15 cellular contexts compared by ENCODE assay signal in the genomic region with DNA sequence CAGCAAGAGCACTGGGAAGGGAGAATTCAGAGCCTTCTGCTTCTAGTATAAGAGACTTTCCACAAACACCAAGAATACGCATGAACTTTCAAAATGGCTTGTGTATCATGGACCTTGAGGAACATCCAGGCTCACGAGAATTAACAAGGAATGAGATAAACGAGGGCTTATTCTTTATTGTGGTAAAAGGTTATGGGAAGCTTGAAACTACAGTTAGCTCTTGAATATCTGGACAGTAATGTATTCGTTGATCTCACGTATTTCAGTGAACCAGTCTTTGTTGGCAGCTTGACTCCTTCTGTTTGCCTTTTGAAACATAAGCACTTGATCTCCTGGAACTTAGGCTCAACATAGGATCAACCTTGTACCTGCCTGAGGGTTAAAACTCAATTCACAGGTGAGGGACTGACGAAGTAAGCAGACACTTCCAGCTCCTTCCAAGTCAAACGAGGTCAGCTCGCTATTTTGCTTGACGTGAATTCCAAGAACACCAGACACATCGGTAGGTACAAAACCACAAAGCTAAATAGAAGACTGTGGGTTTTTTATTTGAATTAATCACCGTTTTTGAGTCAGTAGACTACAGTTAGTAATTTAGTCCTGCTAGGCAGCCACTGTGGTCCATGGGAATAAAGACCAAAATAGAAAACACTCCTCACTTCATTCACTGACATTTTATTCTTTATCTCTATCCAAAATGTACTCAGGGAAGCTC. TPM values are rescaled to one million over a fixed set of nuclear protein-coding genes. Genes with fewer than 3 reads are reported as not detected.
DNase-seq lines count a peak whose midpoint lies in the region; ATAC-seq and TF ChIP-seq lines count a peak whose summit lies in the region.
"Had no signal": no experiment of that assay in that cellular context is flagged by ENCODE, and none has a peak within 500 bp of the region (broad histone marks: within the 10 kb centered on the region; RNA-seq: fewer than 3 reads in every experiment).

No MANE protein-coding gene starts in this region.

- H3K27ac Mint-ChIP-seq in stimulated activated naive CD8-positive, alpha-beta T cell treated with anti-CD3 and anti-CD28 coated beads, Interleukin-15, amount 100 ng/mL, for 72 hours = no peak overlapping the region
- H3K27ac Mint-ChIP-seq: stimulated activated naive CD8-positive, alpha-beta T cell treated with anti-CD3 and anti-CD28 coated beads, Interleukin-15, Interleukin-2, amounts not matched to agents 100 ng/mL and 50 ng/mL, for 24 hours had no signal

- peak overlapping the region; percentile 61 for H3K9ac ChIP-seq in PC-3 (ENCODE audit: low read length)

- H3F3A ChIP-seq in PC-3 (ENCODE audit: low read length, unreplicated experiment) = no peaks in the 10 kb centered on the region

- peak; percentile 30 to 58 for ATAC-seq in activated T-cell treated with anti-CD3 and anti-CD28 coated beads, Interleukin-2, amount 50 U/mL, for 4 hours
- ATAC-seq in PC-3 (peak; percentile 80), esophagus mucosa (peak; percentile 48), HG02852 (IDR thresholded peaks at IDR 0.05; ENCODE audit: unreplicated experiment) (no peak), HG02840 (IDR thresholded peaks at IDR 0.05; ENCODE audit: low FRiP score, unreplicated experiment) (no peak)
- peak; percentile 48 for ATAC-seq in stimulated activated naive CD8-positive, alpha-beta T cell treated with anti-CD3 and anti-CD28 coated beads, Interleukin-15, amount 100 ng/mL, for 72 hours

- H3K9me2 ChIP-seq in PC-3 (replicated peaks; ENCODE audit: low read length) = no peaks in the 10 kb centered on the region

- POLR2A ChIA-PET in PC-3 (lab: Charles Lee; ENCODE audit: unreplicated experiment) = interaction anchor here (0.6 kb wide), 2 partner anchors 59 to 63 kb away, joined by 3 read pairs; a partner anchor contains a TSS

- H3K27ac ChIP-seq in PC-3 (ENCODE audit: low read length) = peak overlapping the region; percentile 94
- H3K27ac ChIP-seq: left ventricle myocardium inferior, prostate gland had no signal

- no peak overlapping the region for H2AFZ ChIP-seq in PC-3 (ENCODE audit: low read length)

- H3K9me3 Mint-ChIP-seq in activated T-cell treated with anti-CD3 and anti-CD28 coated beads, Interleukin-2, amount 50 U/mL, for 4 hours = no peaks in the 10 kb centered on the region
- no peaks in the 10 kb centered on the region for H3K9me3 Mint-ChIP-seq in stimulated activated naive CD8-positive, alpha-beta T cell treated with anti-CD3 and anti-CD28 coated beads, Interleukin-15, amount 100 ng/mL, for 72 hours
- H3K9me3 Mint-ChIP-seq: stimulated activated naive CD8-positive, alpha-beta T cell treated with anti-CD3 and anti-CD28 coated beads, Interleukin-15, Interleukin-2, amounts not matched to agents 100 ng/mL and 50 ng/mL, for 24 hours had no signal

- no peaks in the 10 kb centered on the region for H3K27me3 ChIP-seq in PC-3 (ENCODE audit: low read length)

- CTCF ChIA-PET in PC-3 (lab: Charles Lee) = no interaction called here

- no peaks in the 10 kb centered on the region for H3K36me3 Mint-ChIP-seq in activated T-cell treated with anti-CD3 and anti-CD28 coated beads, Interleukin-2, amount 50 U/mL, for 4 hours (ENCODE audit: insufficient read depth)

- H3K79me2 ChIP-seq in PC-3 (ENCODE audit: low read length) = no peaks in the 10 kb centered on the region

- no peaks in the 10 kb centered on the region for H3K36me3 ChIP-seq in PC-3 (ENCODE audit: low read depth, low read length)
- H3K36me3 ChIP-seq: prostate gland had no signal

- H3K9me3 ChIP-seq in PC-3 (ENCODE audit: low read length) = no peaks in the 10 kb centered on the region
- H3K9me3 ChIP-seq: left ventricle myocardium inferior, prostate gland had no signal

- peak overlapping the region; percentile 58 for H3K4me2 ChIP-seq in PC-3 (ENCODE audit: low read length)

- H4K20me1 ChIP-seq in PC-3 (ENCODE audit: low read length) = no peaks in the 10 kb centered on the region

- H3K4me1 Mint-ChIP-seq in activated T-cell treated with anti-CD3 and anti-CD28 coated beads, Interleukin-2, amount 50 U/mL, for 4 hours (ENCODE audit: low read depth) = no peaks in the 10 kb centered on the region
- peaks cover 15% of the 10 kb centered on the region for H3K4me1 Mint-ChIP-seq in stimulated activated naive CD8-positive, alpha-beta T cell treated with anti-CD3 and anti-CD28 coated beads, Interleukin-15, amount 100 ng/mL, for 72 hours

- no TSS peak for BruUV-seq in PC-3 (replicated peaks; lab: Mats Ljungman, UMichigan)

- no peak for TF ChIP-seq CTCF in PC-3 (conservative IDR thresholded peaks at IDR 0.05; ENCODE audit: low read depth, low read length)

- H3K4me3 ChIP-seq in PC-3 (ENCODE audit: low read length) = peak overlapping the region; percentile 1; the same call in 1 of the 2 replicates
- H3K4me3 ChIP-seq: left ventricle myocardium inferior, prostate gland had no signal

- peaks cover 11% of the 10 kb centered on the region for H3K27me3 Mint-ChIP-seq in activated T-cell treated with anti-CD3 and anti-CD28 coated beads, Interleukin-2, amount 50 U/mL, for 4 hours (ENCODE audit: low read depth)
- peaks cover 28% of the 10 kb centered on the region for H3K27me3 Mint-ChIP-seq in stimulated activated naive CD8-positive, alpha-beta T cell treated with anti-CD3 and anti-CD28 coated beads, Interleukin-15, amount 100 ng/mL, for 72 hours

- intact Hi-C loops in PC-3 (cut with micrococcal nuclease) = loop anchor here (2.0 kb wide), 1 partner anchor 41 kb away; no protein-coding TSS in a partner anchor

- no peak for DNase-seq in activated T-cell treated with anti-CD3 and anti-CD28 coated beads, Interleukin-2, amount 50 U/mL, for 4 hours
- DNase-seq in activated T-cell treated with anti-CD3 and anti-CD28 coated beads for 4 hours (no peak), PC-3 (peak; percentile 97), NCI-H2107 (lab: John Stamatoyannopoulos, UW) (no peak)
- no peak for DNase-seq in stimulated activated naive CD8-positive, alpha-beta T cell treated with anti-CD3 and anti-CD28 coated beads, Interleukin-15, amount 100 ng/mL, for 72 hours
- DNase-seq: ACHN, hypothalamus, left ventricle myocardium inferior, NCI-H1436, NCI-H226 had no signal

- peaks cover 48% of the 10 kb centered on the region for H3K4me1 ChIP-seq in PC-3 (ENCODE audit: insufficient read depth, low read length)
- H3K4me1 ChIP-seq: left ventricle myocardium inferior, prostate gland had no signal

- H3K4me3 Mint-ChIP-seq in activated T-cell treated with anti-CD3 and anti-CD28 coated beads, Interleukin-2, amount 50 U/mL, for 4 hours = no peak overlapping the region
- no peak overlapping the region for H3K4me3 Mint-ChIP-seq in stimulated activated naive CD8-positive, alpha-beta T cell treated with anti-CD3 and anti-CD28 coated beads, Interleukin-15, amount 100 ng/mL, for 72 hours
- H3K4me3 Mint-ChIP-seq: stimulated activated naive CD8-positive, alpha-beta T cell treated with anti-CD3 and anti-CD28 coated beads, Interleukin-15, Interleukin-2, amounts not matched to agents 100 ng/mL and 50 ng/mL, for 24 hours had no signal

RNA-seq across cellular contexts. Expression of a gene that starts 30.8 kb away (rescaled TPM):
- total RNA-seq in activated T-cell treated with anti-CD3 and anti-CD28 coated beads, Interleukin-2, amount 50 U/mL, for 4 hours = not detected
- total RNA-seq in PC-3 (2014; rRNA removed) (not detected in 2 replicates), esophagus mucosa (1.8 TPM)

RNA-seq across cellular contexts. Expression of a gene that starts 59.4 kb away (rescaled TPM):
- 10 to 100 TPM; 30.2 to 37.9 (median 33.4) TPM for total RNA-seq in activated T-cell treated with anti-CD3 and anti-CD28 coated beads, Interleukin-2, amount 50 U/mL, for 4 hours
- total RNA-seq in PC-3 (2014; rRNA removed) (8.1 and 10.2 TPM in 2 replicates), esophagus mucosa (12.2 TPM)

RNA-seq across cellular contexts. Expression of a gene that starts 59.7 kb away (rescaled TPM):
- 10 to 100 TPM; 24.6 to 25.5 (median 24.8) TPM for total RNA-seq in activated T-cell treated with anti-CD3 and anti-CD28 coated beads, Interleukin-2, amount 50 U/mL, for 4 hours
- total RNA-seq in PC-3 (2014; rRNA removed) (17.6 and 20.5 TPM in 2 replicates), esophagus mucosa (11.0 TPM)

Comparison
In these comparisons a context has a peak if more than half of its experiments do, and no peak if none do; other contexts are left out.
1. ATAC-seq: peak in activated T-cell treated with anti-CD3 and anti-CD28 coated beads, Interleukin-2, amount 50 U/mL, for 4 hours (2 of 2), PC-3 (single experiment), esophagus mucosa (single experiment) and stimulated activated naive CD8-positive, alpha-beta T cell treated with anti-CD3 and anti-CD28 coated beads, Interleukin-15, amount 100 ng/mL, for 72 hours (single experiment); none in HG02852 (single experiment) and HG02840 (single experiment).